ENCODE assay signal across 17 cellular contexts in the genomic region with DNA sequence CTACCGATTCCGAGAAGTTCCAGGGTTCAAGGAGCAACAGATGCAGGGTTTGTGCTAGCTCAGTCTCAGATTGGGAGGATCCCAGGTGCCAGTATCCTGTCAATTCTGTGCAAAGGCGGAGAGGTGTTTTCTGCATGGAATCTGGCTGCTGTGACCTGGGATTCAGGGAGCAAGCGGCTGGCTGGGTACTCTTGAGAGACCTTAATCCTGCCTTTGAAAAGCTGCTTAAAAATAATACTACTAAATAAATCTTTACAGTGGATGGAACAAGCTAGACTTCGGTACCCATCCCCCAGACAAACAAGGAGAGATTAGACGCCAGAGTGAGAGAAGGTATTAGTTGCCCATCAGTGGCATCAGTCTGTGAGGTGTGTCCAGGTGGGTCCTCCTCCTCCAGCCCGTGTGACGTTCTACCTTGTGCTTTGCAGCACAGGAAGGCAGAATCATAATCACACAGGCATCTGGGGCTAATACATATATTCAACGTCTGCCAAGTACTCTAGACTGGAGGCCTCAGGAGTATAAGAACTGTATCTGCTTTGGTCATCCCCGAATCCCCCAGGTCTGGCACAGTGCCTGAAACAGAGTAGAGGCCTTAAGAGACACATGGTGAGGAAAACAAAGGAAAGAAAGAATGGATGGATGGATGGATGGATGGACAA.
DNase-seq lines count a peak whose midpoint lies in the region; ATAC-seq and TF ChIP-seq lines count a peak whose summit lies in the region.
"Had no signal": no experiment of that assay in that cellular context is flagged by ENCODE, and none has a peak within 500 bp of the region (broad histone marks: within the 10 kb centered on the region; RNA-seq: fewer than 3 reads in every experiment).

No MANE protein-coding gene starts in this region.

- no peak overlapping the region for H3K27ac Mint-ChIP-seq in osteocyte (ENCODE audit: unreplicated experiment)
- H3K27ac Mint-ChIP-seq: CD4-positive, alpha-beta T cell; H9; IgD-negative memory B cell had no signal

- ATAC-seq in GM18907 (IDR thresholded peaks at IDR 0.05; ENCODE audit: unreplicated experiment) = no peak
- ATAC-seq: GM12878 had no signal

- H3K27me3 ChIP-seq in BE2C = no peaks in the 10 kb centered on the region

- DNase-seq in NCI-H1105 treated with DMSO at 0.1 percent for 48 hours (lab: John Stamatoyannopoulos, UW) (peak; percentile 14), NCI-H1105 (lab: John Stamatoyannopoulos, UW) (no peak), BE2C (peak; percentile 43), NCI-H82 treated with DMSO at 0.1 percent for 48 hours (lab: John Stamatoyannopoulos, UW; ENCODE audit: unreplicated experiment) (peak; percentile 94), osteocyte (ENCODE audit: extremely low spot score, unreplicated experiment) (peak; percentile 53), cortex of kidney (lab: John Stamatoyannopoulos, UW) (no peak)
- DNase-seq: 8988T; ACHN; Calu3; CD4-positive, alpha-beta T cell; DMS53; GOT3; H9; KG1 had no signal

- peaks cover 3% of the 10 kb centered on the region for H3K9me3 Mint-ChIP-seq in osteocyte (ENCODE audit: unreplicated experiment)
- H3K9me3 Mint-ChIP-seq: CD4-positive, alpha-beta T cell; H9 had no signal

- H3K4me1 ChIP-seq in BE2C = no peaks in the 10 kb centered on the region

- H3K27me3 Mint-ChIP-seq in osteocyte (ENCODE audit: unreplicated experiment) = no peaks in the 10 kb centered on the region
- H3K27me3 Mint-ChIP-seq: IgD-negative memory B cell had no signal

- no peaks in the 10 kb centered on the region for H3K9me3 ChIP-seq in BE2C

- no peak overlapping the region for H3K4me3 ChIP-seq in BE2C (ENCODE audit: low read depth, low read length)
- H3K4me3 ChIP-seq: GM12878 had no signal

- no peaks in the 10 kb centered on the region for H3K36me3 ChIP-seq in BE2C

- TF ChIP-seq CTCF in BE2C (IDR thresholded peaks at IDR 0.05; ENCODE audit: low read depth, low read length) (no peak), osteocyte (IDR thresholded peaks at IDR 0.05) (no peak)

- H3K4me1 Mint-ChIP-seq in osteocyte (ENCODE audit: unreplicated experiment) = no peaks in the 10 kb centered on the region
- H3K4me1 Mint-ChIP-seq: IgD-negative memory B cell had no signal

- no peaks in the 10 kb centered on the region for H3K36me3 Mint-ChIP-seq in osteocyte (ENCODE audit: unreplicated experiment)
- H3K36me3 Mint-ChIP-seq: IgD-negative memory B cell had no signal

- no peak overlapping the region for H3K4me3 Mint-ChIP-seq in osteocyte (ENCODE audit: unreplicated experiment)
- H3K4me3 Mint-ChIP-seq: CD4-positive, alpha-beta T cell; H9; IgD-negative memory B cell had no signal

Comparison
In these comparisons a context has a peak if more than half of its experiments do, and no peak if none do; other contexts are left out.
1. DNase-seq: peak in NCI-H1105 treated with DMSO at 0.1 percent for 48 hours (single experiment), BE2C (single experiment), NCI-H82 treated with DMSO at 0.1 percent for 48 hours (single experiment) and osteocyte (single experiment); none in NCI-H1105 (single experiment) and cortex of kidney (single experiment).